9 cellular contexts compared by ENCODE assay signal in the genomic region with DNA sequence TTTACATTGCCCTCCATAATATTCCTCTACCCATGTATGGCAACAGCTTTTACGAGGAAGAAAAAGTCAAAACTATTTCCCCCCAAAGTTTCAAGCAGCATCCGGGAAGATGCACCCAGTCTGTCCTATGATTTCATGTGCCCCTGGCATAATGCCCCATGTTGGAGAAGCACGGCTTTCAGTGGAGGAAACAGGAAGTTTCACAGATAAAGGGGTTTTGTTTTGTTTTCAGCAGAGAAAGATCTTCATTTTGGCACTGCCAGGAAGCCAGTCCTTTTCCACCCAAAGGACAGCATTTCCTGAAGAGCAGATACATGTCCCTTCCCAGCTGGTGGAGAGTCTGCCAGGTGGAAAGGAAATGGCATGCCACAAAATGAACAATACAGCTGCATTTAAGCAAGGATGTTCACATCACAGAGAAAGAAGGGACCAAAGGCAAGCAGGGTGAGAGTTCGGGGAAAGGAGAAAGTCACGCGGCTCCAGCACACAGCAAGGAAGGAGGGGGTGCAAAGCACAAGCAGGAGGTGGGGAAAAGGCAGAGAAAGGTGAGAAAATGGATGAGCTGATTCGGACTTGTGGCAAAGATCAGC.
DNase-seq lines count a peak whose midpoint lies in the region; ATAC-seq and TF ChIP-seq lines count a peak whose summit lies in the region.
"Had no signal": no experiment of that assay in that cellular context is flagged by ENCODE, and none has a peak within 500 bp of the region (broad histone marks: within the 10 kb centered on the region; RNA-seq: fewer than 3 reads in every experiment).

No MANE protein-coding gene starts in this region.

- H3K4me3 ChIP-seq in CD4-positive, alpha-beta memory T cell (ENCODE audit: low read length in 2 of 2): no peak overlapping the region
- no peak overlapping the region for H3K4me3 ChIP-seq in GM23338
- no peak overlapping the region for H3K4me3 ChIP-seq in naive thymus-derived CD4-positive, alpha-beta T cell (ENCODE audit: low read length)

- intact Hi-C loops in CD4-positive, alpha-beta memory T cell (cut with micrococcal nuclease): no loop called here
- intact Hi-C loops in naive thymus-derived CD4-positive, alpha-beta T cell (cut with micrococcal nuclease): no loop called here

- H3K27me3 Mint-ChIP-seq in CD4-positive, alpha-beta memory T cell: no peaks in the 10 kb centered on the region
- no peaks in the 10 kb centered on the region for H3K27me3 Mint-ChIP-seq in GM23338 (ENCODE audit: insufficient read depth, low read depth, poor library complexity)
- H3K27me3 Mint-ChIP-seq in naive thymus-derived CD4-positive, alpha-beta T cell: no peaks in the 10 kb centered on the region

- no peaks in the 10 kb centered on the region for H3K27me3 ChIP-seq in CD4-positive, alpha-beta memory T cell (ENCODE audit: insufficient read depth, low read length)
- no peaks in the 10 kb centered on the region for H3K27me3 ChIP-seq in GM23338 (ENCODE audit: insufficient read depth)
- H3K27me3 ChIP-seq in naive thymus-derived CD4-positive, alpha-beta T cell (ENCODE audit: control insufficient read depth in 2 of 2, insufficient read depth in 2 of 2, low read length in 2 of 2): no peaks in the 10 kb centered on the region

- H3K4me3 Mint-ChIP-seq in CD4-positive, alpha-beta memory T cell: peak overlapping the region; percentile 4 to 79 (median 68)
- no peak overlapping the region for H3K4me3 Mint-ChIP-seq in GM23338
- peak overlapping the region; percentile 40 to 83 (median 74) for H3K4me3 Mint-ChIP-seq in naive thymus-derived CD4-positive, alpha-beta T cell

- no peaks in the 10 kb centered on the region for H3F3A ChIP-seq in GM23338 (replicated peaks; ENCODE audit: low read depth)

- no peak for DNase-seq in CD4-positive, alpha-beta memory T cell
- DNase-seq in GM23338 (ENCODE audit: low spot score) (no peak), amygdala (lab: John Stamatoyannopoulos, UW) (peak in 32 of 56 donors; percentile 3 to 67 (median 22)), NCI-H1417 (lab: John Stamatoyannopoulos, UW) (no peak), SW 1271 (lab: John Stamatoyannopoulos, UW) (no peak)
- DNase-seq in naive thymus-derived CD4-positive, alpha-beta T cell: peak in 1 of 9 donors; percentile 1
- DNase-seq: H7, NCI-H748 treated with DMSO at 0.1 percent for 48 hours had no signal

- H3K36me3 ChIP-seq in CD4-positive, alpha-beta memory T cell (ENCODE audit: insufficient read depth, low read length): no peaks in the 10 kb centered on the region
- no peaks in the 10 kb centered on the region for H3K36me3 ChIP-seq in GM23338 (ENCODE audit: insufficient read depth)
- H3K36me3 ChIP-seq in naive thymus-derived CD4-positive, alpha-beta T cell (ENCODE audit: control insufficient read depth in 2 of 3, insufficient read depth in 3 of 3, low read length in 3 of 3): no peaks in the 10 kb centered on the region

- H2AFZ ChIP-seq in GM23338: peak overlapping the region; percentile 89

- H3K9me2 ChIP-seq in GM23338 (ENCODE audit: insufficient read depth): 0 out of 2 replicates have a peak, but pooled peaks cover 3% of the 10 kb centered on the region

- no peak for ATAC-seq in GM23338
- ATAC-seq in naive thymus-derived CD4-positive, alpha-beta T cell: no peak
- no peak for ATAC-seq in HG03457 (IDR thresholded peaks at IDR 0.05; ENCODE audit: unreplicated experiment)

- peaks cover 0 to 5% of the 10 kb centered on the region in 2 donors for H3K36me3 Mint-ChIP-seq in CD4-positive, alpha-beta memory T cell
- H3K36me3 Mint-ChIP-seq in GM23338 (ENCODE audit: low read depth): no peaks in the 10 kb centered on the region
- peaks cover 0 to 16% (median 3%) of the 10 kb centered on the region in 5 donors for H3K36me3 Mint-ChIP-seq in naive thymus-derived CD4-positive, alpha-beta T cell

- no peak for TF ChIP-seq CTCF in GM23338 (conservative IDR thresholded peaks at IDR 0.05; ENCODE audit: low read depth in 2 of 2)

- H3K9me3 ChIP-seq in CD4-positive, alpha-beta memory T cell (ENCODE audit: control insufficient read depth in 1 of 2, low read length in 2 of 2): no peaks in the 10 kb centered on the region
- H3K9me3 ChIP-seq in naive thymus-derived CD4-positive, alpha-beta T cell (ENCODE audit: control insufficient read depth in 2 of 3, low read length in 3 of 3): no peaks in the 10 kb centered on the region

- POLR2A ChIA-PET in CD4-positive, alpha-beta memory T cell (lab: Charles Lee; ENCODE audit: partially characterized antibody): no interaction called here
- POLR2A ChIA-PET in naive thymus-derived CD4-positive, alpha-beta T cell (lab: Charles Lee): interaction anchor here (0.6 to 2.8 kb wide), 3 partner anchors 39 to 97 kb away, joined by 3 to 12 read pairs (median 3); a partner anchor contains a TSS

- H3K79me2 ChIP-seq in GM23338 (replicated peaks; ENCODE audit: insufficient read depth): no peaks in the 10 kb centered on the region

- CTCF ChIA-PET in CD4-positive, alpha-beta memory T cell (lab: Charles Lee; ENCODE audit: partially characterized antibody): no interaction called here
- CTCF ChIA-PET in naive thymus-derived CD4-positive, alpha-beta T cell (lab: Charles Lee): no interaction called here

- H3K4me1 Mint-ChIP-seq in CD4-positive, alpha-beta memory T cell: peaks cover 44 to 61% (median 48%) of the 10 kb centered on the region in 4 donors
- H3K4me1 Mint-ChIP-seq in GM23338: peaks cover 9% of the 10 kb centered on the region; the same call in 2 of the 3 replicates
- peaks cover 26 to 59% (median 46%) of the 10 kb centered on the region in 7 donors for H3K4me1 Mint-ChIP-seq in naive thymus-derived CD4-positive, alpha-beta T cell

- H3K4me1 ChIP-seq in CD4-positive, alpha-beta memory T cell (ENCODE audit: insufficient read depth, low read length): peaks cover 20% of the 10 kb centered on the region
- H3K4me1 ChIP-seq in GM23338 (ENCODE audit: insufficient read depth): no peaks in the 10 kb centered on the region
- H3K4me1 ChIP-seq in naive thymus-derived CD4-positive, alpha-beta T cell (ENCODE audit: control insufficient read depth in 2 of 2, insufficient read depth in 2 of 2, low read length in 2 of 2): peaks cover 0 to 10% of the 10 kb centered on the region in 2 donors

- 0 out of 2 replicates have a peak, but pooled peaks cover 4% of the 10 kb centered on the region for H4K20me1 ChIP-seq in GM23338 (replicated peaks; ENCODE audit: insufficient read depth)

- no peak overlapping the region for H3K27ac ChIP-seq in CD4-positive, alpha-beta memory T cell (ENCODE audit: low read depth, low read length)
- no peak overlapping the region for H3K27ac ChIP-seq in GM23338 (ENCODE audit: low read depth)
- H3K27ac ChIP-seq in naive thymus-derived CD4-positive, alpha-beta T cell (ENCODE audit: low read depth, low read length): no peak overlapping the region

- peak overlapping the region in 5 of 7 donors; percentile 0 to 81 (median 12) for H3K27ac Mint-ChIP-seq in CD4-positive, alpha-beta memory T cell
- no peak overlapping the region for H3K27ac Mint-ChIP-seq in GM23338
- peak overlapping the region in 8 of 9 donors; percentile 18 to 89 (median 66) for H3K27ac Mint-ChIP-seq in naive thymus-derived CD4-positive, alpha-beta T cell

- H3K4me2 ChIP-seq in GM23338: no peak overlapping the region

- peaks cover 0 to 1% (median 0%) of the 10 kb centered on the region in 8 donors for H3K9me3 Mint-ChIP-seq in CD4-positive, alpha-beta memory T cell
- H3K9me3 Mint-ChIP-seq in GM23338: no peaks in the 10 kb centered on the region
- peaks cover 0 to 2% (median 0%) of the 10 kb centered on the region in 11 donors for H3K9me3 Mint-ChIP-seq in naive thymus-derived CD4-positive, alpha-beta T cell

TF ChIP-seq in GM23338, 12 proteins besides CTCF, POLR2A, EP300 and RAD21:
- TF ChIP-seq STAT1 (IDR thresholded peaks at IDR 0.05; ENCODE audit: unreplicated experiment) (no peak), EZH2phosphoT487 (IDR thresholded peaks at IDR 0.05; ENCODE audit: unreplicated experiment) (no peak), CREB1 (CRISPR knock-in tag; IDR thresholded peaks at IDR 0.05; ENCODE audit: low read depth) (no peak), JUNB (IDR thresholded peaks at IDR 0.05; ENCODE audit: unreplicated experiment) (no peak), ZNF114 (CRISPR knock-in tag; IDR thresholded peaks at IDR 0.05) (no peak), NANOG (IDR thresholded peaks at IDR 0.05; ENCODE audit: borderline replicate concordance) (no peak), POLR2AphosphoS5 (IDR thresholded peaks at IDR 0.05; ENCODE audit: low read depth) (no peak), ZNF331 (CRISPR knock-in tag; IDR thresholded peaks at IDR 0.05; ENCODE audit: low read depth) (no peak)

Comparison
In these comparisons a context has a peak if more than half of its experiments do, and no peak if none do; other contexts are left out.
1. DNase-seq: peak in amygdala (32 of 56); none in CD4-positive, alpha-beta memory T cell (0 of 5), GM23338 (single experiment), NCI-H1417 (0 of 3) and SW 1271 (0 of 2).